9 cellular contexts compared by ENCODE assay signal in the genomic region with DNA sequence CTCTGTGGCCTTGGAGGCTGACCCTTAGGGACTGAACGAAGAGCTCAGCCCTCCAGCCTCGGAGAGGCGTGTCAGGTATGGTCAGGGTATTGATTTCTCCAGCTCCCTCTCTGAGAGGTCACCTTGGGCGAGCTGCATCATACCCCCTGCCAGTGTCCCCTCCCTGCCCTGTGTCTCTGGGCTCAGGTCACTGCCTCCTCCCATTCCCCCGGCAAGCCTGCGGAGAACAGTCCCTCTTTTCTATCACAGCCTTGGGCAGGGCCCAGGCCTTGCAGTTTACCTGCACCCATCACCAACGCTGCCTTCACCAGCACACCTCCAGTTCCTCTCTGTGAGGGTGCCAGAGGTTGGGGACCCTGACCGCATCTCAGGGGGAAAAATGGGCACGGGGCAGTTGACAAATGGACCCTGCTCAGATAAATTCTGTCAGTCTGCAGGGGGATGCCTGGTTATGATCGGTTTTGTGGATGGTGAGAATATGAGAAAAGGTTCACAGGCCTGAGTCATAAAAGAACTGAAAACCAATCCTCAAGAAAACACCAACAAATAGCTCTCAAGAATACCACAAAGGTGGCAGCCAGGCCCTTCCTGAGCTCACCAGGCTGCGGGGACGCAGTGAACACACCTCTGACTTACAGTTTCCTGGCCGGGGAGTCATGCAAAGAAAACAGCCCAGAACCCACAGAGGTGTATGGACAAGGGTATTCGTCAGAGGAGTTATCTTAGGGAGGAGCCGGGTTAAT. TPM values are rescaled to one million over a fixed set of nuclear protein-coding genes. Genes with fewer than 3 reads are reported as not detected.
DNase-seq lines count a peak whose midpoint lies in the region; ATAC-seq and TF ChIP-seq lines count a peak whose summit lies in the region.
"Had no signal": no experiment of that assay in that cellular context is flagged by ENCODE, and none has a peak within 500 bp of the region (broad histone marks: within the 10 kb centered on the region; RNA-seq: fewer than 3 reads in every experiment).

No MANE protein-coding gene starts in this region.

- no peak overlapping the region for H3K4me3 Mint-ChIP-seq in activated naive CD4-positive, alpha-beta T cell treated with anti-CD3 and anti-CD28 coated beads, Interleukin-2, amount 10 ng/mL, durations not matched to agents 7 days and 5 days

- H3K27ac Mint-ChIP-seq in activated naive CD4-positive, alpha-beta T cell treated with anti-CD3 and anti-CD28 coated beads, Interleukin-2, amount 10 ng/mL, durations not matched to agents 7 days and 5 days = peak overlapping the region; percentile 58

- peak; percentile 80 for ATAC-seq in GM18867 (IDR thresholded peaks at IDR 0.05; ENCODE audit: unreplicated experiment)
- ATAC-seq: heart right ventricle had no signal

- H3K9me3 Mint-ChIP-seq in activated naive CD4-positive, alpha-beta T cell treated with anti-CD3 and anti-CD28 coated beads, Interleukin-2, amount 10 ng/mL, durations not matched to agents 7 days and 5 days = no peaks in the 10 kb centered on the region

- CTCF ChIA-PET in activated naive CD4-positive, alpha-beta T cell treated with anti-CD3 and anti-CD28 coated beads, Interleukin-2, amount 10 ng/mL, durations not matched to agents 7 days and 5 days (lab: Charles Lee) = no interaction called here

- H3K36me3 Mint-ChIP-seq in activated naive CD4-positive, alpha-beta T cell treated with anti-CD3 and anti-CD28 coated beads, Interleukin-2, amount 10 ng/mL, durations not matched to agents 7 days and 5 days = no peaks in the 10 kb centered on the region

- no peak for TF ChIP-seq EP300 in stomach (IDR thresholded peaks at IDR 0.05)

- no peak for TF ChIP-seq POLR2A in stomach (IDR thresholded peaks at IDR 0.05)

- peak; percentile 33 for DNase-seq in HK-2 (ENCODE audit: unreplicated experiment)
- DNase-seq in activated naive CD4-positive, alpha-beta T cell treated with anti-CD3 and anti-CD28 coated beads, Interleukin-2, amount 10 ng/mL, durations not matched to agents 7 days and 5 days = peak; percentile 73
- peak; percentile 52 to 56 for DNase-seq in stimulated activated CD4-positive, alpha-beta T cell treated with anti-CD3 and anti-CD28 coated beads, Interleukin-2, amount 100 ng/mL, for 24 hours
- DNase-seq in BE2C = no peak
- no peak for DNase-seq in retina
- no peak for DNase-seq in inferior parietal cortex (ENCODE audit: extremely low spot score)
- DNase-seq in stomach = no peak

- H3K27me3 Mint-ChIP-seq in activated naive CD4-positive, alpha-beta T cell treated with anti-CD3 and anti-CD28 coated beads, Interleukin-2, amount 10 ng/mL, durations not matched to agents 7 days and 5 days = peaks cover 32% of the 10 kb centered on the region

- no peak for TF ChIP-seq CTCF in BE2C (IDR thresholded peaks at IDR 0.05; ENCODE audit: low read depth, low read length)
- TF ChIP-seq CTCF in stomach (IDR thresholded peaks at IDR 0.05) = no peak

- peaks cover 23% of the 10 kb centered on the region for H3K4me1 Mint-ChIP-seq in activated naive CD4-positive, alpha-beta T cell treated with anti-CD3 and anti-CD28 coated beads, Interleukin-2, amount 10 ng/mL, durations not matched to agents 7 days and 5 days

- H3K4me1 ChIP-seq in BE2C = peaks cover 2% of the 10 kb centered on the region
- peaks cover 0 to 4% (median 0%) of the 10 kb centered on the region in 4 donors for H3K4me1 ChIP-seq in stomach

- H3K27ac ChIP-seq in stomach = no peak overlapping the region
- H3K27ac ChIP-seq: heart right ventricle had no signal

- H3K27me3 ChIP-seq in BE2C (no peaks in the 10 kb centered on the region), stomach (peaks cover 0 to 7% (median 0%) of the 10 kb centered on the region in 3 donors)
- H3K27me3 ChIP-seq: heart right ventricle had no signal

- H3K9me3 ChIP-seq in BE2C (no peaks in the 10 kb centered on the region; the same call in 1 of the 2 replicates), stomach (no peaks in the 10 kb centered on the region)
- H3K9me3 ChIP-seq: heart right ventricle had no signal

- WGBS in stomach, 5 donors = 78 to 87% (median 85%) methylated on average over 15 of the region's 15 CpGs

- H3K4me3 ChIP-seq in BE2C (ENCODE audit: low read depth, low read length) (no peak overlapping the region), stomach (no peak overlapping the region)
- H3K4me3 ChIP-seq: heart right ventricle had no signal

- H3K36me3 ChIP-seq in BE2C (no peaks in the 10 kb centered on the region), stomach (no peaks in the 10 kb centered on the region)
- H3K36me3 ChIP-seq: heart right ventricle had no signal

- intact Hi-C loops in stomach (cut with DNase I; ENCODE audit: low total_unique reads) = no loop called here

RNA-seq across cellular contexts. Expression of gene RXRA, which starts 24.7 kb away (rescaled TPM):
- polyA plus RNA-seq in BE2C (2012; ENCODE audit: insufficient read depth, insufficient read length, low read depth) = 47.3 TPM
- total RNA-seq in stomach = 10 to 100 TPM; 14.0 to 68.4 (median 35.9) TPM
- 10 to 100 TPM; 17.4 to 34.1 (median 24.4) TPM for polyA plus RNA-seq in stomach

Comparison
In these comparisons a context has a peak if more than half of its experiments do, and no peak if none do; other contexts are left out.
1. DNase-seq: peak in HK-2 (single experiment), activated naive CD4-positive, alpha-beta T cell treated with anti-CD3 and anti-CD28 coated beads, Interleukin-2, amount 10 ng/mL, durations not matched to agents 7 days and 5 days (single experiment) and stimulated activated CD4-positive, alpha-beta T cell treated with anti-CD3 and anti-CD28 coated beads, Interleukin-2, amount 100 ng/mL, for 24 hours (2 of 2); none in BE2C (single experiment), retina (single experiment), inferior parietal cortex (single experiment) and stomach (single experiment).